Comparison of ENCODE assay signal across 14 cellular contexts in the genomic region with DNA sequence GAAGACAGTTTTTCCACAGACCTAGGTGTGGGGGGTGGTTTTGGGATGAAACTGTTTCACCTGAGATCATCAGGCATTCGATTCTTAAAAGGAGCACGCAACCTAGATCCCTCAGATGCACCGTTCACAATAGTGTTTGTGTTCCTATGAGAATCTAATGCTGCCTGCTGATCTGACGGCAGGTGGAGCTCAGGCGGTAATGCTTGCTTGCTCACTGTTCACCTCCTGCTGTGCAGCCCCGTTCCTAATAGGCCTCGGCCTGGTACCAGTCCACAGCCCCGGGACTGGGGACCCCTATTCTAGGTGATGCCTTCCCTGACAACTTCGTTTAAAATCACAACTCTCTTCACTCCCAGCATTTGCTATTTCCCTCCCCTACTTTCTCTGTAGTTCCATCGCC.
"Had no signal": no experiment of that assay in that cellular context is flagged by ENCODE, and none has a peak within 500 bp of the region (broad histone marks: within the 10 kb centered on the region; RNA-seq: fewer than 3 reads in every experiment).

No MANE protein-coding gene starts in this region.

- H3K4me3 ChIP-seq: body of pancreas, smooth muscle cell, tibial artery had no signal

- H3K27ac ChIP-seq: body of pancreas, tibial artery, VCaP had no signal

- ATAC-seq: activated CD8-positive, alpha-beta T cell treated with anti-CD3 and anti-CD28 coated beads, Interleukin-2, amount 10 ng/mL, durations not matched to agents 7 days and 5 days; body of pancreas; esophagus mucosa; left cardiac atrium; right cardiac atrium; stimulated activated memory B cell treated with anti-CD40 and anti-IgM and Interleukin-4, amounts not matched to agents 10 μg/mL and 1 μg/mL and 100 μg/mL, for 72 hours had no signal

- H3K36me3 ChIP-seq: tibial artery had no signal

- DNase-seq: activated CD4-positive, alpha-beta T cell treated with anti-CD3 and anti-CD28 coated beads for 4 hours; activated CD8-positive, alpha-beta T cell treated with anti-CD3 and anti-CD28 coated beads, Interleukin-2, amount 10 ng/mL, durations not matched to agents 7 days and 5 days; activated naive CD4-positive, alpha-beta T cell treated with anti-CD3 and anti-CD28 coated beads, Interleukin-2, amount 10 ng/mL, durations not matched to agents 7 days and 5 days; body of pancreas; central memory CD4-positive, alpha-beta T cell; dermis blood vessel endothelial cell; left cardiac atrium; naive B cell; right cardiac atrium; tibial artery had no signal

- H3K9me3 ChIP-seq: body of pancreas, tibial artery had no signal
